19 cellular contexts compared by ENCODE assay signal in genomic region chr7:111647881-111648280, GRCh38.
"Had no signal": no experiment of that assay in that cellular context is flagged by ENCODE, and none has a peak within 500 bp of the region (broad histone marks: within the 10 kb centered on the region; RNA-seq: fewer than 3 reads in every experiment).

No MANE protein-coding gene starts in this region.

- DNase-seq: activated CD4-positive, alpha-beta T cell treated with anti-CD3 and anti-CD28 coated beads, Interleukin-2, amount 50 U/mL, for 4 hours; activated gamma-delta T cell; adrenal gland; erythroblast; foreskin keratinocyte; glutamatergic neuron; hippocampal formation; retina; stimulated activated CD4-positive, alpha-beta T cell treated with anti-CD3 and anti-CD28 coated beads, Interleukin-2, amount 100 ng/mL, for 24 hours; stimulated activated naive CD8-positive, alpha-beta T cell treated with anti-CD3 and anti-CD28 coated beads, Interleukin-15, Interleukin-2, amounts not matched to agents 100 U/mL and 50 U/mL, for 24 hours; T-helper 2 cell had no signal

- H3K36me3 ChIP-seq: adrenal gland, breast epithelium had no signal

- H3K4me1 ChIP-seq: adrenal gland, breast epithelium, foreskin keratinocyte had no signal

- H3K27ac ChIP-seq: adrenal gland, breast epithelium, coronary artery, foreskin keratinocyte, VCaP had no signal

- H3K27me3 ChIP-seq: adrenal gland, breast epithelium, foreskin keratinocyte had no signal

- FAIRE-seq: astrocyte, endometrium, keratinocyte had no signal

- ATAC-seq: foreskin keratinocyte; natural killer cell treated with Interleukin-12 subunit alpha and Interleukin-12 subunit beta and Interleukin-15 and Interleukin-18, amount 100 ng/mL, for 72 hours; stimulated activated naive CD8-positive, alpha-beta T cell treated with anti-CD3 and anti-CD28 coated beads, Interleukin-15, Interleukin-2, amounts not matched to agents 100 U/mL and 50 U/mL, for 24 hours had no signal

- H3K4me3 ChIP-seq: adrenal gland, breast epithelium, coronary artery, lung had no signal

- H3K9me3 ChIP-seq: adrenal gland, breast epithelium had no signal
